Comparison of ENCODE assay signal across 18 cellular contexts in the genomic region with DNA sequence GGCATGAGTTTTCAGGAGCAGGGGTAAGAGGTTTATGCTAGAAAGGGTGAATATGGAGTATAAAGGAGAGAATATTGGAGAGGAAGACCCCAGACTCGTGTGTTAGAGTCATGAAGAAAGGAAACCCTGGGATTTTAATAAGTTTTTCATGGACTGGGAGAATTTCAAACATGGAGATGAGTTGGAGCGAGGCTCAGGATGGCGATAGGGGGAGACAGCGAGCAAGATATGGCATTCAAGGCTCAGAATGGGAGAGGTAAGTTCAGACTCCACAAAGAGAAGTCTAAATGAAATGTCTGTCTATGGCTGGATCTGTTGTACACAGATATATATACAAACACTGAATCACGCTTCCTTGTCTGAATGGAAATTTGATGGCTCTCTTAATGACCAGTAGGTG.
DNase-seq lines count a peak whose midpoint lies in the region; ATAC-seq and TF ChIP-seq lines count a peak whose summit lies in the region.
"Had no signal": no experiment of that assay in that cellular context is flagged by ENCODE, and none has a peak within 500 bp of the region (broad histone marks: within the 10 kb centered on the region; RNA-seq: fewer than 3 reads in every experiment).

No MANE protein-coding gene starts in this region.

- H3K4me1 Mint-ChIP-seq in chondrocyte (ENCODE audit: low read depth) = no peaks in the 10 kb centered on the region
- H3K4me1 Mint-ChIP-seq: activated CD4-positive, alpha-beta T cell treated with anti-CD3 and anti-CD28 coated beads, Interleukin-2, amount 10 ng/mL, durations not matched to agents 24 days and 14 days had no signal

- no peak overlapping the region for H3K4me2 ChIP-seq in OCI-LY1 (ENCODE audit: low read length)
- H3K4me2 ChIP-seq: hepatocyte had no signal

- H3K27ac Mint-ChIP-seq in chondrocyte (ENCODE audit: unreplicated experiment) = no peak overlapping the region
- H3K27ac Mint-ChIP-seq: activated CD4-positive, alpha-beta T cell treated with anti-CD3 and anti-CD28 coated beads, Interleukin-2, amount 10 ng/mL, durations not matched to agents 24 days and 14 days; stimulated activated naive CD8-positive, alpha-beta T cell treated with anti-CD3 and anti-CD28 coated beads, Interleukin-15, Interleukin-2, amounts not matched to agents 100 ng/mL and 50 ng/mL, for 24 hours had no signal

- no peak overlapping the region for H3K27ac ChIP-seq in cardiac muscle cell
- H3K27ac ChIP-seq in OCI-LY1 (ENCODE audit: low read depth, low read length, poor library complexity, severe bottlenecking) = no peak overlapping the region
- H3K27ac ChIP-seq: hepatocyte, right atrium auricular region had no signal

- peak; percentile 4 for TF ChIP-seq CTCF in cardiac muscle cell (IDR thresholded peaks at IDR 0.05; ENCODE audit: low read depth, low read length)
- TF ChIP-seq CTCF in OCI-LY1 (IDR thresholded peaks at IDR 0.05; ENCODE audit: low read length) = peak; percentile 54
- peak; percentile 20 for TF ChIP-seq CTCF in chondrocyte (IDR thresholded peaks at IDR 0.05)

- H3K27me3 ChIP-seq in cardiac muscle cell (no peaks in the 10 kb centered on the region), OCI-LY1 (ENCODE audit: insufficient read depth, low read length) (no peaks in the 10 kb centered on the region)
- H3K27me3 ChIP-seq: hepatocyte, right atrium auricular region had no signal

- no peaks in the 10 kb centered on the region for H3K4me1 ChIP-seq in cardiac muscle cell (ENCODE audit: low read depth)
- H3K4me1 ChIP-seq in OCI-LY1 (ENCODE audit: insufficient read depth, low read length, severe bottlenecking) = no peaks in the 10 kb centered on the region
- H3K4me1 ChIP-seq: right atrium auricular region had no signal

- no peak overlapping the region for H2AFZ ChIP-seq in OCI-LY1 (ENCODE audit: low read length)
- H2AFZ ChIP-seq: hepatocyte had no signal

- no peak for ATAC-seq in left ventricle myocardium superior
- no peak for ATAC-seq in HG02610 (IDR thresholded peaks at IDR 0.05; ENCODE audit: unreplicated experiment)
- ATAC-seq in GM21367 (IDR thresholded peaks at IDR 0.05; ENCODE audit: unreplicated experiment) = no peak
- ATAC-seq in HG03135 (IDR thresholded peaks at IDR 0.05; ENCODE audit: unreplicated experiment) = no peak

- no peaks in the 10 kb centered on the region for H4K20me1 ChIP-seq in OCI-LY1 (ENCODE audit: insufficient read depth, low read length)

- no peak for DNase-seq in cardiac muscle cell (ENCODE audit: low read depth in 1 of 2, low spot score in 1 of 2)
- DNase-seq in left ventricle myocardium superior = no peak
- DNase-seq in chondrocyte (ENCODE audit: low spot score) = no peak
- no peak for DNase-seq in EL
- DNase-seq: ACHN; activated CD4-positive, alpha-beta T cell treated with anti-CD3 and anti-CD28 coated beads, Interleukin-2, amount 10 ng/mL, durations not matched to agents 24 days and 14 days; activated naive CD4-positive, alpha-beta T cell treated with anti-CD3 and anti-CD28 coated beads, Interleukin-2, amount 50 U/mL, for 16 hours; activated T-cell treated with anti-CD3 and anti-CD28 coated beads for 4 hours; midbrain; NCI-H1436; SHP77 treated with DMSO at 0.1 percent for 48 hours had no signal

- H3K9me2 ChIP-seq in OCI-LY1 (ENCODE audit: low read depth, low read length) = no peaks in the 10 kb centered on the region

- no peaks in the 10 kb centered on the region for H3K9me3 Mint-ChIP-seq in chondrocyte (ENCODE audit: low read depth)
- H3K9me3 Mint-ChIP-seq: activated CD4-positive, alpha-beta T cell treated with anti-CD3 and anti-CD28 coated beads, Interleukin-2, amount 10 ng/mL, durations not matched to agents 24 days and 14 days; stimulated activated naive CD8-positive, alpha-beta T cell treated with anti-CD3 and anti-CD28 coated beads, Interleukin-15, Interleukin-2, amounts not matched to agents 100 ng/mL and 50 ng/mL, for 24 hours had no signal

- intact Hi-C loops in left ventricle myocardium superior (cut with micrococcal nuclease) = no loop called here

- no peak overlapping the region for H3K4me3 Mint-ChIP-seq in chondrocyte (ENCODE audit: unreplicated experiment)
- H3K4me3 Mint-ChIP-seq: activated CD4-positive, alpha-beta T cell treated with anti-CD3 and anti-CD28 coated beads, Interleukin-2, amount 10 ng/mL, durations not matched to agents 24 days and 14 days; stimulated activated naive CD8-positive, alpha-beta T cell treated with anti-CD3 and anti-CD28 coated beads, Interleukin-15, Interleukin-2, amounts not matched to agents 100 ng/mL and 50 ng/mL, for 24 hours had no signal

- no peak overlapping the region for H3K9ac ChIP-seq in OCI-LY1 (ENCODE audit: low read length)

- H3K36me3 ChIP-seq in cardiac muscle cell (no peaks in the 10 kb centered on the region), OCI-LY1 (ENCODE audit: insufficient read depth, low read length) (no peaks in the 10 kb centered on the region)
- H3K36me3 ChIP-seq: right atrium auricular region had no signal

- H3K27me3 Mint-ChIP-seq in chondrocyte (ENCODE audit: low read depth) = peaks cover 26% of the 10 kb centered on the region

- H3K9me3 ChIP-seq in cardiac muscle cell (ENCODE audit: low read depth) = no peaks in the 10 kb centered on the region
- no peaks in the 10 kb centered on the region for H3K9me3 ChIP-seq in OCI-LY1 (ENCODE audit: low read length)
- H3K9me3 ChIP-seq: right atrium auricular region had no signal

- no peaks in the 10 kb centered on the region for H3K36me3 Mint-ChIP-seq in chondrocyte (ENCODE audit: low read depth)

- H3K79me2 ChIP-seq in OCI-LY1 (ENCODE audit: insufficient read depth, low read length) = no peaks in the 10 kb centered on the region
- H3K79me2 ChIP-seq: hepatocyte had no signal

- no peaks in the 10 kb centered on the region for H3F3A ChIP-seq in OCI-LY1 (ENCODE audit: insufficient read depth, low read length)

- H3K4me3 ChIP-seq in cardiac muscle cell (no peak overlapping the region), OCI-LY1 (ENCODE audit: low read depth, low read length, poor library complexity, severe bottlenecking) (no peak overlapping the region)
- H3K4me3 ChIP-seq: hepatocyte, right atrium auricular region had no signal

Comparison
In these comparisons a context has a peak if more than half of its experiments do, and no peak if none do; other contexts are left out.
1. CTCF ChIP-seq: peak in every context shown above with its lines; median percentile 54 in OCI-LY1; 20 in chondrocyte; 4 in cardiac muscle cell.